29 cellular contexts compared by ENCODE assay signal in genomic region chrX:16727637-16728036, GRCh38.
"Had no signal": no experiment of that assay in that cellular context is flagged by ENCODE, and none has a peak within 500 bp of the region (broad histone marks: within the 10 kb centered on the region; RNA-seq: fewer than 3 reads in every experiment).

No MANE protein-coding gene starts in this region.

- H3K27ac ChIP-seq: ascending aorta, brain microvascular endothelial cell, coronary artery, esophagus muscularis mucosa, foreskin keratinocyte, gastroesophageal sphincter had no signal

- DNase-seq: activated CD4-positive, alpha-beta memory T cell treated with anti-CD3 and anti-CD28 coated beads for 36 hours; activated CD4-positive, alpha-beta T cell treated with anti-CD3 and anti-CD28 coated beads for 36 hours; activated CD4-positive, alpha-beta T cell treated with anti-CD3 and anti-CD28 coated beads, Interleukin-2, amount 10 ng/mL, durations not matched to agents 24 days and 14 days; activated CD4-positive, CD25-positive, alpha-beta regulatory T cell; activated CD4-positive, CD25-positive, alpha-beta regulatory T cell treated with anti-CD3 and anti-CD28 coated beads, Interleukin-2, amount 50 U/mL, for 72 hours; activated CD8-positive, alpha-beta memory T cell treated with anti-CD3 and anti-CD28 coated beads, Interleukin-2, amount 10 ng/mL, durations not matched to agents 7 days and 5 days; activated CD8-positive, alpha-beta memory T cell treated with anti-CD3 and anti-CD28 coated beads, Interleukin-2, amount 50 U/mL, for 4 hours; activated CD8-positive, alpha-beta T cell treated with anti-CD3 and anti-CD28 coated beads, Interleukin-2, amount 10 ng/mL, durations not matched to agents 7 days and 5 days; activated gamma-delta T cell; activated naive CD4-positive, alpha-beta T cell; activated naive CD4-positive, alpha-beta T cell treated with anti-CD3 and anti-CD28 coated beads, Interleukin-2, amount 10 ng/mL, durations not matched to agents 7 days and 5 days; activated naive CD8-positive, alpha-beta T cell treated with anti-CD3 and anti-CD28 coated beads, Interleukin-2, amount 10 ng/mL, durations not matched to agents 7 days and 5 days; activated T-cell treated with anti-CD3 and anti-CD28 coated beads, Interleukin-2, amount 50 U/mL, for 24 hours; activated T-cell treated with anti-CD3 and anti-CD28 coated beads, Interleukin-2, amount 50 U/mL, for 72 hours; brain microvascular endothelial cell; dermis blood vessel endothelial cell; effector CD4-positive, alpha-beta T cell; effector memory CD8-positive, alpha-beta T cell; erythroblast; foreskin keratinocyte; head of caudate nucleus; T-helper 1 cell; T-helper 17 cell; T1000 had no signal

- H3K27me3 ChIP-seq: ascending aorta, brain microvascular endothelial cell, esophagus muscularis mucosa, foreskin keratinocyte, gastroesophageal sphincter had no signal

- H3K36me3 ChIP-seq: ascending aorta, brain microvascular endothelial cell, esophagus muscularis mucosa, gastroesophageal sphincter had no signal

- H3K9me3 ChIP-seq: ascending aorta, esophagus muscularis mucosa, gastroesophageal sphincter had no signal

- H3K4me1 ChIP-seq: ascending aorta, foreskin keratinocyte had no signal

- ATAC-seq: activated CD4-positive, alpha-beta T cell treated with anti-CD3 and anti-CD28 coated beads for 36 hours; activated CD8-positive, alpha-beta memory T cell treated with anti-CD3 and anti-CD28 coated beads, Interleukin-2, amount 10 ng/mL, durations not matched to agents 7 days and 5 days; activated CD8-positive, alpha-beta T cell treated with anti-CD3 and anti-CD28 coated beads, Interleukin-2, amount 10 ng/mL, durations not matched to agents 7 days and 5 days; activated naive CD4-positive, alpha-beta T cell treated with anti-CD3 and anti-CD28 coated beads, Interleukin-2, amount 50 U/mL, for 72 hours; activated T-cell treated with anti-CD3 and anti-CD28 coated beads, Interleukin-2, amount 50 U/mL, for 72 hours; effector memory CD8-positive, alpha-beta T cell; foreskin keratinocyte; gastroesophageal sphincter; T-helper 17 cell had no signal

- H3K4me3 ChIP-seq: ascending aorta, coronary artery, esophagus muscularis mucosa, gastroesophageal sphincter had no signal
